In the genomic region with DNA sequence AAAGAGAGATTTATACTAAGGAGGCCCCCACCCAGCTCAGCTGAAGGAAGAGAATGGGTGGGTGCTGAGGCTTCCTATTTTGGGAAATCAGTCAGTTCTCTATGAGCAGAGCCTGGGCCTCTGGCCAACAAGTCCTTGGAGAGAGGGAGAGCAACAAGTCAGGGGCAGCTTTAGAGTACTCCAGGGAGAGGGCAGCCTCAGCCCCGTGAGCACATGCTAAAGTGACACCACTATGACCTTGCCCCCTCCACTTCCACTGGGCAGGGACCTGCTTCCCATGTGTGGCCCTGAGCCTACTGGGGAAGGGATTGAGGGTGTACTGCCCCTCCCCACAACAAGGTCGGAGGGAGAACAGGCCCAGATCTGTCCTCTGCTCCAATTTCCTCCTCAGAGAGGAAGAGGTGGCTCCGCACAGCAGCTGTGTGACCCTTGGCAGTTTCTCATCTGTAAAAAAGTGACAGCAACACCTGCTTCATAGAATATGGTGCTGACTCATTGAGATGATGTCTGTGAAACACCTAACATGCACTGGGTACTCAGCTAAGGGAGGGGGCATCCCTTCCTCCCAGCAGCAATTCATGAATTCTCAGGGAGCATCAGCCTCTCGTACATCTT, we compare ENCODE assay signal across 8 cellular contexts.
DNase-seq lines count a peak whose midpoint lies in the region; ATAC-seq and TF ChIP-seq lines count a peak whose summit lies in the region.

No MANE protein-coding gene starts in this region.

- intact Hi-C loops in colonic mucosa (cut with DNase I), result no loop called here

- no peak overlapping the region for H3K9ac ChIP-seq in colonic mucosa (ENCODE audit: low read depth in 2 of 2, low read length in 2 of 2)
- H3K9ac ChIP-seq in skeletal muscle tissue (ENCODE audit: low read depth in 1 of 3, low read length in 3 of 3), result peak overlapping the region; percentile 17 to 42 (median 38)

- H3K27ac ChIP-seq in colonic mucosa, result peak overlapping the region; percentile 48
- peak overlapping the region; percentile 70 for H3K27ac ChIP-seq in skeletal muscle tissue (ENCODE audit: low read depth, low read length)

- TF ChIP-seq CTCF in colonic mucosa (IDR thresholded peaks at IDR 0.05) (no peak), nephron progenitor cell (IDR thresholded peaks at IDR 0.05) (no peak)

- H3K27ac Mint-ChIP-seq in nephron progenitor cell, result no peak overlapping the region

- H3K4me3 Mint-ChIP-seq in nephron progenitor cell, result no peak overlapping the region

- H3K4me1 Mint-ChIP-seq in nephron progenitor cell, result peaks cover 58% of the 10 kb centered on the region

- H3K4me1 ChIP-seq in colonic mucosa, result peaks cover 16% of the 10 kb centered on the region
- H3K4me1 ChIP-seq in skeletal muscle tissue (ENCODE audit: control insufficient read depth in 3 of 3, insufficient read depth in 3 of 3, low read length in 3 of 3), result peaks cover 24 to 42% (median 32%) of the 10 kb centered on the region in 3 donors

- no peaks in the 10 kb centered on the region for H3K9me3 Mint-ChIP-seq in nephron progenitor cell

- H3K4me3 ChIP-seq in colonic mucosa (no peak overlapping the region), skeletal muscle tissue (ENCODE audit: low read length in 3 of 3) (peak overlapping the region in 2 of 3 donors; percentile 15 to 18)

- ATAC-seq in HG03280 (IDR thresholded peaks at IDR 0.05; ENCODE audit: unreplicated experiment), result peak; percentile 45

- H3K27me3 ChIP-seq in colonic mucosa (no peaks in the 10 kb centered on the region), skeletal muscle tissue (ENCODE audit: control insufficient read depth in 3 of 3, insufficient read depth in 3 of 3, low read length in 3 of 3) (no peaks in the 10 kb centered on the region)

- peaks cover 13% of the 10 kb centered on the region for H3K27me3 Mint-ChIP-seq in nephron progenitor cell (ENCODE audit: low read depth, poor library complexity)

- H3K36me3 ChIP-seq in colonic mucosa, result no peaks in the 10 kb centered on the region
- no peaks in the 10 kb centered on the region for H3K36me3 ChIP-seq in skeletal muscle tissue (ENCODE audit: control insufficient read depth in 3 of 3, insufficient read depth in 3 of 3, low read length in 3 of 3)

- no peaks in the 10 kb centered on the region for H3K36me3 Mint-ChIP-seq in nephron progenitor cell (ENCODE audit: low read depth)

- DNase-seq in NCI-H2196 (lab: John Stamatoyannopoulos, UW; ENCODE audit: unreplicated experiment), result peak; percentile 15
- no peak for DNase-seq in NCI-H2196 treated with DMSO at 0.1 percent for 48 hours (lab: John Stamatoyannopoulos, UW; ENCODE audit: unreplicated experiment)
- no peak for DNase-seq in colonic mucosa
- DNase-seq in stimulated activated CD4-positive, alpha-beta T cell treated with anti-CD3 and anti-CD28 coated beads, Interleukin-15, amount 100 ng/mL, for 24 hours, result no peak
- no peak for DNase-seq in nephron progenitor cell
- no peak for DNase-seq in stimulated activated naive CD4-positive, alpha-beta T cell (lab: John Stamatoyannopoulos, UW)

- no peaks in the 10 kb centered on the region for H3K9me3 ChIP-seq in colonic mucosa
- H3K9me3 ChIP-seq in skeletal muscle tissue (ENCODE audit: control insufficient read depth in 3 of 3, low read length in 3 of 3), result no peaks in the 10 kb centered on the region

Comparison
In these comparisons a context has a peak if more than half of its experiments do, and no peak if none do; other contexts are left out.
1. H3K9ac ChIP-seq: peak in skeletal muscle tissue (3 of 3); none in colonic mucosa (0 of 2).